ENCODE assay signal across 33 cellular contexts in genomic region chr12:110992909-110993308, GRCh38. TPM values are rescaled to one million over a fixed set of nuclear protein-coding genes. Genes with fewer than 3 reads are reported as not detected.
"Had no signal": no experiment of that assay in that cellular context is flagged by ENCODE, and none has a peak within 500 bp of the region (broad histone marks: within the 10 kb centered on the region; RNA-seq: fewer than 3 reads in every experiment).

No MANE protein-coding gene starts in this region.

- H3K4me1 Mint-ChIP-seq: activated naive CD8-positive, alpha-beta T cell treated with anti-CD3 and anti-CD28 coated beads, Interleukin-2, amount 10 ng/mL, durations not matched to agents 7 days and 5 days; neural crest cell; stimulated activated naive B cell treated with anti-CD40 and anti-IgM and Interleukin-4, amounts not matched to agents 10 μg/mL and 1 μg/mL and 100 μg/mL, for 72 hours had no signal

- H3K36me3 ChIP-seq: brain microvascular endothelial cell, gastroesophageal sphincter, stomach, tibial artery, WERI-Rb-1 had no signal

- ATAC-seq: activated CD4-positive, CD25-positive, alpha-beta regulatory T cell treated with anti-CD3 and anti-CD28 coated beads, Interleukin-2, amount 50 U/mL, for 24 hours; gastroesophageal sphincter; left colon; naive thymus-derived CD8-positive, alpha-beta T cell; psoas muscle; stimulated activated naive B cell treated with anti-CD40 and anti-IgM and Interleukin-4, amounts not matched to agents 10 μg/mL and 1 μg/mL and 100 μg/mL, for 72 hours had no signal

- H3K4me2 ChIP-seq: smooth muscle cell had no signal

- H3K9me3 ChIP-seq: psoas muscle had no signal

- H3K4me1 ChIP-seq: gastroesophageal sphincter, stomach, tibial artery had no signal

- H3K27ac Mint-ChIP-seq: activated naive CD4-positive, alpha-beta T cell treated with anti-CD3 and anti-CD28 coated beads for 36 hours; activated naive CD8-positive, alpha-beta T cell treated with anti-CD3 and anti-CD28 coated beads, Interleukin-2, amount 10 ng/mL, durations not matched to agents 7 days and 5 days; naive thymus-derived CD8-positive, alpha-beta T cell; stimulated activated naive B cell treated with anti-CD40 and anti-IgM and Interleukin-4, amounts not matched to agents 10 μg/mL and 1 μg/mL and 100 μg/mL, for 72 hours had no signal

- H3K9ac ChIP-seq: parathyroid adenoma had no signal

- H3K4me3 ChIP-seq: coronary artery, dorsolateral prefrontal cortex, gastroesophageal sphincter, psoas muscle, smooth muscle cell, stomach, tibial artery had no signal

- H3K27me3 ChIP-seq: brain microvascular endothelial cell had no signal

- H2AFZ ChIP-seq: parathyroid adenoma had no signal

- DNase-seq: activated CD4-positive, alpha-beta T cell treated with anti-CD3 and anti-CD28 coated beads for 48 hours; activated CD4-positive, alpha-beta T cell treated with anti-CD3 and anti-CD28 coated beads, Interleukin-2, amount 50 U/mL, for 48 hours; activated CD8-positive, alpha-beta memory T cell treated with anti-CD3 and anti-CD28 coated beads for 24 hours; activated effector memory CD4-positive, alpha-beta T cell treated with anti-CD3 and anti-CD28 coated beads, Interleukin-2, amount 50 U/mL, for 16 hours; activated naive CD4-positive, alpha-beta T cell treated with anti-CD3 and anti-CD28 coated beads for 36 hours; activated naive CD8-positive, alpha-beta T cell treated with anti-CD3 and anti-CD28 coated beads, Interleukin-2, amount 10 ng/mL, durations not matched to agents 7 days and 5 days; amniotic stem cell; brain microvascular endothelial cell; dorsolateral prefrontal cortex; effector memory CD4-positive, alpha-beta T cell; head of caudate nucleus; hippocampal formation; kidney; left colon; naive thymus-derived CD8-positive, alpha-beta T cell; nucleus accumbens; psoas muscle; stimulated activated CD4-positive, alpha-beta T cell treated with anti-CD3 and anti-CD28 coated beads, Interleukin-1b, Interleukin-23, amount 100 ng/mL, for 48 hours; stimulated activated naive B cell treated with anti-CD40 and anti-IgM and Interleukin-4, amounts not matched to agents 10 μg/mL and 1 μg/mL and 100 μg/mL, for 72 hours; stomach; T-helper 9 cell; tibial artery; WERI-Rb-1 had no signal

- H3K79me2 ChIP-seq: parathyroid adenoma had no signal

- H3K36me3 Mint-ChIP-seq: activated naive CD8-positive, alpha-beta T cell treated with anti-CD3 and anti-CD28 coated beads, Interleukin-2, amount 10 ng/mL, durations not matched to agents 7 days and 5 days had no signal

- H3K9me3 Mint-ChIP-seq: neural crest cell had no signal

- FAIRE-seq: astrocyte, kidney, TTC549 had no signal

- H3K27ac ChIP-seq: brain microvascular endothelial cell, coronary artery, dorsolateral prefrontal cortex, gastroesophageal sphincter, parathyroid adenoma, psoas muscle, stomach, tibial artery, WERI-Rb-1 had no signal

- H3K4me3 Mint-ChIP-seq: activated naive CD4-positive, alpha-beta T cell treated with anti-CD3 and anti-CD28 coated beads for 36 hours; activated naive CD8-positive, alpha-beta T cell treated with anti-CD3 and anti-CD28 coated beads, Interleukin-2, amount 10 ng/mL, durations not matched to agents 7 days and 5 days; naive thymus-derived CD8-positive, alpha-beta T cell; neural crest cell; stimulated activated naive B cell treated with anti-CD40 and anti-IgM and Interleukin-4, amounts not matched to agents 10 μg/mL and 1 μg/mL and 100 μg/mL, for 72 hours had no signal

RNA-seq across cellular contexts. Expression of gene CUX2, which starts 41.1 kb away (rescaled TPM):
- total RNA-seq: fibroblast of lung, fibroblast of villous mesenchyme, gastroesophageal sphincter, smooth muscle cell had no signal
- polyA plus RNA-seq: fibroblast of lung, smooth muscle cell had no signal
